ENCODE assay signal across 1 cellular context in genomic region chr1:24909388-24909898, GRCh38.
TF ChIP-seq lines count a peak whose summit lies in the region.

No MANE protein-coding gene starts in this region.

TF ChIP-seq in HepG2, 621 proteins besides CTCF, POLR2A, EP300 and RAD21 (continued from another document and continues in another):
- TF ChIP-seq ZBTB25 (CRISPR knock-in tag; IDR thresholded peaks at IDR 0.05) (no peak), NR2F1 (CRISPR knock-in tag; IDR thresholded peaks at IDR 0.05) (no peak), MXI1 (IDR thresholded peaks at IDR 0.05; ENCODE audit: borderline replicate concordance, low read depth, low read length) (no peak), DMAP1 (CRISPR knock-in tag; IDR thresholded peaks at IDR 0.05) (0 out of 2 replicates have a peak, but pooled peaks have one; percentile 28), ARNTL (CRISPR knock-in tag; IDR thresholded peaks at IDR 0.05) (no peak), CENPX (CRISPR knock-in tag; IDR thresholded peaks at IDR 0.05) (no peak), ZNF382 (CRISPR knock-in tag; IDR thresholded peaks at IDR 0.05; ENCODE audit: borderline replicate concordance) (no peak), NFIC (IDR thresholded peaks at IDR 0.05; ENCODE audit: low read length) (no peak), ZFP90 (CRISPR knock-in tag; IDR thresholded peaks at IDR 0.05; ENCODE audit: borderline replicate concordance) (no peak), FOXA3 (CRISPR knock-in tag; IDR thresholded peaks at IDR 0.05) (no peak), ZNF766 (CRISPR knock-in tag; IDR thresholded peaks at IDR 0.05; ENCODE audit: borderline replicate concordance) (0 out of 2 replicates have a peak, but pooled peaks have one; percentile 60), RXRA (CRISPR knock-in tag; IDR thresholded peaks at IDR 0.05) (no peak), ZNF367 (CRISPR knock-in tag; IDR thresholded peaks at IDR 0.05; ENCODE audit: borderline replicate concordance) (no peak), KLF6 (CRISPR knock-in tag; IDR thresholded peaks at IDR 0.05) (no peak), ZNF646 (CRISPR knock-in tag; IDR thresholded peaks at IDR 0.05) (no peak), TFDP1 (CRISPR knock-in tag; IDR thresholded peaks at IDR 0.05; ENCODE audit: borderline replicate concordance) (no peak), ARID2 (CRISPR knock-in tag; IDR thresholded peaks at IDR 0.05; ENCODE audit: borderline replicate concordance) (no peak), RBFOX2 (IDR thresholded peaks at IDR 0.05; ENCODE audit: low read depth, low read length) (no peak), ZFP62 (CRISPR knock-in tag; IDR thresholded peaks at IDR 0.05) (no peak), ETS1 (CRISPR knock-in tag; IDR thresholded peaks at IDR 0.05) (no peak), SIN3A (IDR thresholded peaks at IDR 0.05; ENCODE audit: borderline replicate concordance, low read depth, low read length) (no peak), ZNF576 (CRISPR knock-in tag; IDR thresholded peaks at IDR 0.05) (no peak), GATA4 (IDR thresholded peaks at IDR 0.05; ENCODE audit: borderline replicate concordance, low read depth) (no peak), ATM (IDR thresholded peaks at IDR 0.05; ENCODE audit: borderline replicate concordance) (no peak), STAG1 (CRISPR knock-in tag; IDR thresholded peaks at IDR 0.05) (peak; percentile 58), MLX (CRISPR knock-in tag; IDR thresholded peaks at IDR 0.05) (no peak), SNAPC5 (CRISPR knock-in tag; IDR thresholded peaks at IDR 0.05; ENCODE audit: borderline replicate concordance) (no peak), PATZ1 (CRISPR knock-in tag; IDR thresholded peaks at IDR 0.05) (0 out of 2 replicates have a peak, but pooled peaks have one; percentile 14), SKIL (CRISPR knock-in tag; IDR thresholded peaks at IDR 0.05; ENCODE audit: borderline replicate concordance) (no peak), ZNF343 (CRISPR knock-in tag; IDR thresholded peaks at IDR 0.05) (no peak), ZNF720 (CRISPR knock-in tag; IDR thresholded peaks at IDR 0.05) (no peak), SOX13 (IDR thresholded peaks at IDR 0.05) (no peak), SOX13 (CRISPR knock-in tag; conservative IDR thresholded peaks at IDR 0.05 in 1 of 2, IDR thresholded peaks at IDR 0.05 in 1 of 2) (no peak), POLR2AphosphoS2 (IDR thresholded peaks at IDR 0.05; ENCODE audit: low read depth, low read length) (no peak), SSRP1 (CRISPR knock-in tag; IDR thresholded peaks at IDR 0.05) (no peak), ZNF549 (CRISPR knock-in tag; IDR thresholded peaks at IDR 0.05) (no peak; the same call in 1 of the 2 replicates), NFRKB (IDR thresholded peaks at IDR 0.05) (no peak), TERF1 (CRISPR knock-in tag; IDR thresholded peaks at IDR 0.05) (no peak), ZBTB26 (CRISPR knock-in tag; IDR thresholded peaks at IDR 0.05; ENCODE audit: borderline replicate concordance) (no peak), MEIS1 (CRISPR knock-in tag; IDR thresholded peaks at IDR 0.05; ENCODE audit: borderline replicate concordance) (no peak), MYC (CRISPR knock-in tag; IDR thresholded peaks at IDR 0.05; ENCODE audit: borderline replicate concordance) (0 out of 2 replicates have a peak, but pooled peaks have one; percentile 37), ZNF281 (CRISPR knock-in tag; IDR thresholded peaks at IDR 0.05; ENCODE audit: borderline replicate concordance) (no peak; the same call in 1 of the 2 replicates)
